In genomic region chr7:29248713-29249382, GRCh38 we compare ENCODE assay signal across 1 cellular context.
TF ChIP-seq lines count a peak whose summit lies in the region.

No MANE protein-coding gene starts in this region.

TF ChIP-seq in HepG2, 621 proteins besides CTCF, POLR2A, EP300 and RAD21 (continued from another document and continues in another):
- TF ChIP-seq HDAC2 (CRISPR knock-in tag; IDR thresholded peaks at IDR 0.05) (peak; percentile 92), SOX6 (IDR thresholded peaks at IDR 0.05) (no peak), SOX6 (CRISPR knock-in tag; IDR thresholded peaks at IDR 0.05) (peak; percentile 90), MAFG (CRISPR knock-in tag; IDR thresholded peaks at IDR 0.05) (no peak), ZIK1 (CRISPR knock-in tag; IDR thresholded peaks at IDR 0.05; ENCODE audit: borderline replicate concordance, low read depth) (no peak), ZNF782 (CRISPR knock-in tag; IDR thresholded peaks at IDR 0.05; ENCODE audit: borderline replicate concordance) (peak; percentile 53; the same call in 1 of the 2 replicates), FOXP1 (IDR thresholded peaks at IDR 0.05) (no peak), FOXP1 (CRISPR knock-in tag; IDR thresholded peaks at IDR 0.05) (peak; percentile 66), POGZ (CRISPR knock-in tag; IDR thresholded peaks at IDR 0.05) (peak; percentile 96), PRMT3 (CRISPR knock-in tag; IDR thresholded peaks at IDR 0.05; ENCODE audit: borderline replicate concordance, low read depth) (no peak), KIAA2018 (CRISPR knock-in tag; IDR thresholded peaks at IDR 0.05; ENCODE audit: borderline replicate concordance) (no peak), GATAD2A (CRISPR knock-in tag; IDR thresholded peaks at IDR 0.05) (peak; percentile 94), TBP (CRISPR knock-in tag; IDR thresholded peaks at IDR 0.05) (no peak), MTF1 (CRISPR knock-in tag; IDR thresholded peaks at IDR 0.05) (no peak), ZNF644 (CRISPR knock-in tag; IDR thresholded peaks at IDR 0.05; ENCODE audit: low read depth) (peak; percentile 93), ZNF547 (CRISPR knock-in tag; IDR thresholded peaks at IDR 0.05) (no peak; the same call in 1 of the 2 replicates), GATAD1 (CRISPR knock-in tag; IDR thresholded peaks at IDR 0.05) (no peak; the same call in 1 of the 2 replicates), ZBTB38 (CRISPR knock-in tag; IDR thresholded peaks at IDR 0.05) (peak; percentile 69), SOX5 (CRISPR knock-in tag; IDR thresholded peaks at IDR 0.05; ENCODE audit: borderline replicate concordance) (peak; percentile 77), ZNF30 (CRISPR knock-in tag; IDR thresholded peaks at IDR 0.05) (no peak), ZNF282 (IDR thresholded peaks at IDR 0.05; ENCODE audit: partially characterized antibody) (no peak), KLF12 (CRISPR knock-in tag; IDR thresholded peaks at IDR 0.05; ENCODE audit: borderline replicate concordance) (0 out of 2 replicates have a peak, but pooled peaks have one; percentile 54), ZZZ3 (CRISPR knock-in tag; IDR thresholded peaks at IDR 0.05; ENCODE audit: borderline replicate concordance) (no peak), TRIM24 (CRISPR knock-in tag; IDR thresholded peaks at IDR 0.05) (peak; percentile 84), MZF1 (CRISPR knock-in tag; IDR thresholded peaks at IDR 0.05; ENCODE audit: borderline replicate concordance) (no peak), ELF4 (CRISPR knock-in tag; IDR thresholded peaks at IDR 0.05; ENCODE audit: borderline replicate concordance) (no peak), ZNF260 (CRISPR knock-in tag; IDR thresholded peaks at IDR 0.05; ENCODE audit: borderline replicate concordance, low read depth) (no peak), ZFP36 (IDR thresholded peaks at IDR 0.05; ENCODE audit: borderline replicate concordance, low read depth, low read length, partially characterized antibody) (no peak), ZNF709 (CRISPR knock-in tag; IDR thresholded peaks at IDR 0.05) (no peak), KLF6 (CRISPR knock-in tag; IDR thresholded peaks at IDR 0.05) (no peak), TBX2 (CRISPR knock-in tag; IDR thresholded peaks at IDR 0.05; ENCODE audit: borderline replicate concordance) (peak; percentile 86; the same call in 1 of the 2 replicates), PRDM10 (CRISPR knock-in tag; IDR thresholded peaks at IDR 0.05; ENCODE audit: low read depth) (peak; percentile 77; the same call in 1 of the 2 replicates), RNF2 (conservative IDR thresholded peaks at IDR 0.05; ENCODE audit: low read depth) (no peak)
- TF ChIP-seq, protein P1, sequence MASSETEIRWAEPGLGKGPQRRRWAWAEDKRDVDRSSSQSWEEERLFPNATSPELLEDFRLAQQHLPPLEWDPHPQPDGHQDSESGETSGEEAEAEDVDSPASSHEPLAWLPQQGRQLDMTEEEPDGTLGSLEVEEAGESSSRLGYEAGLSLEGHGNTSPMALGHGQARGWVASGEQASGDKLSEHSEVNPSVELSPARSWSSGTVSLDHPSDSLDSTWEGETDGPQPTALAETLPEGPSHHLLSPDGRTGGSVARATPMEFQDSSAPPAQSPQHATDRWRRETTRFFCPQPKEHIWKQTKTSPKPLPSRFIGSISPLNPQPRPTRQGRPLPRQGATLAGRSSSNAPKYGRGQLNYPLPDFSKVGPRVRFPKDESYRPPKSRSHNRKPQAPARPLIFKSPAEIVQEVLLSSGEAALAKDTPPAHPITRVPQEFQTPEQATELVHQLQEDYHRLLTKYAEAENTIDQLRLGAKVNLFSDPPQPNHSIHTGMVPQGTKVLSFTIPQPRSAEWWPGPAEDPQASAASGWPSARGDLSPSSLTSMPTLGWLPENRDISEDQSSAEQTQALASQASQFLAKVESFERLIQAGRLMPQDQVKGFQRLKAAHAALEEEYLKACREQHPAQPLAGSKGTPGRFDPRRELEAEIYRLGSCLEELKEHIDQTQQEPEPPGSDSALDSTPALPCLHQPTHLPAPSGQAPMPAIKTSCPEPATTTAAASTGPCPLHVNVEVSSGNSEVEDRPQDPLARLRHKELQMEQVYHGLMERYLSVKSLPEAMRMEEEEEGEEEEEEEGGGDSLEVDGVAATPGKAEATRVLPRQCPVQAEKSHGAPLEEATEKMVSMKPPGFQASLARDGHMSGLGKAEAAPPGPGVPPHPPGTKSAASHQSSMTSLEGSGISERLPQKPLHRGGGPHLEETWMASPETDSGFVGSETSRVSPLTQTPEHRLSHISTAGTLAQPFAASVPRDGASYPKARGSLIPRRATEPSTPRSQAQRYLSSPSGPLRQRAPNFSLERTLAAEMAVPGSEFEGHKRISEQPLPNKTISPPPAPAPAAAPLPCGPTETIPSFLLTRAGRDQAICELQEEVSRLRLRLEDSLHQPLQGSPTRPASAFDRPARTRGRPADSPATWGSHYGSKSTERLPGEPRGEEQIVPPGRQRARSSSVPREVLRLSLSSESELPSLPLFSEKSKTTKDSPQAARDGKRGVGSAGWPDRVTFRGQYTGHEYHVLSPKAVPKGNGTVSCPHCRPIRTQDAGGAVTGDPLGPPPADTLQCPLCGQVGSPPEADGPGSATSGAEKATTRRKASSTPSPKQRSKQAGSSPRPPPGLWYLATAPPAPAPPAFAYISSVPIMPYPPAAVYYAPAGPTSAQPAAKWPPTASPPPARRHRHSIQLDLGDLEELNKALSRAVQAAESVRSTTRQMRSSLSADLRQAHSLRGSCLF (CRISPR knock-in tag; IDR thresholded peaks at IDR 0.05; ENCODE audit: borderline replicate concordance) = 0 out of 2 replicates have a peak, but pooled peaks have one; percentile 23
- TF ChIP-seq, protein P2, sequence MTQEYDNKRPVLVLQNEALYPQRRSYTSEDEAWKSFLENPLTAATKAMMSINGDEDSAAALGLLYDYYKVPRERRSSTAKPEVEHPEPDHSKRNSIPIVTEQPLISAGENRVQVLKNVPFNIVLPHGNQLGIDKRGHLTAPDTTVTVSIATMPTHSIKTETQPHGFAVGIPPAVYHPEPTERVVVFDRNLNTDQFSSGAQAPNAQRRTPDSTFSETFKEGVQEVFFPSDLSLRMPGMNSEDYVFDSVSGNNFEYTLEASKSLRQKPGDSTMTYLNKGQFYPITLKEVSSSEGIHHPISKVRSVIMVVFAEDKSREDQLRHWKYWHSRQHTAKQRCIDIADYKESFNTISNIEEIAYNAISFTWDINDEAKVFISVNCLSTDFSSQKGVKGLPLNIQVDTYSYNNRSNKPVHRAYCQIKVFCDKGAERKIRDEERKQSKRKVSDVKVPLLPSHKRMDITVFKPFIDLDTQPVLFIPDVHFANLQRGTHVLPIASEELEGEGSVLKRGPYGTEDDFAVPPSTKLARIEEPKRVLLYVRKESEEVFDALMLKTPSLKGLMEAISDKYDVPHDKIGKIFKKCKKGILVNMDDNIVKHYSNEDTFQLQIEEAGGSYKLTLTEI (CRISPR knock-in tag; conservative IDR thresholded peaks at IDR 0.05) = no peak
- TF ChIP-seq, protein P3, sequence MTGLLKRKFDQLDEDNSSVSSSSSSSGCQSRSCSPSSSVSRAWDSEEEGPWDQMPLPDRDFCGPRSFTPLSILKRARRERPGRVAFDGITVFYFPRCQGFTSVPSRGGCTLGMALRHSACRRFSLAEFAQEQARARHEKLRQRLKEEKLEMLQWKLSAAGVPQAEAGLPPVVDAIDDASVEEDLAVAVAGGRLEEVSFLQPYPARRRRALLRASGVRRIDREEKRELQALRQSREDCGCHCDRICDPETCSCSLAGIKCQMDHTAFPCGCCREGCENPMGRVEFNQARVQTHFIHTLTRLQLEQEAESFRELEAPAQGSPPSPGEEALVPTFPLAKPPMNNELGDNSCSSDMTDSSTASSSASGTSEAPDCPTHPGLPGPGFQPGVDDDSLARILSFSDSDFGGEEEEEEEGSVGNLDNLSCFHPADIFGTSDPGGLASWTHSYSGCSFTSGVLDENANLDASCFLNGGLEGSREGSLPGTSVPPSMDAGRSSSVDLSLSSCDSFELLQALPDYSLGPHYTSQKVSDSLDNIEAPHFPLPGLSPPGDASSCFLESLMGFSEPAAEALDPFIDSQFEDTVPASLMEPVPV (CRISPR knock-in tag; IDR thresholded peaks at IDR 0.05) = no peak
- TF ChIP-seq, protein P4, sequence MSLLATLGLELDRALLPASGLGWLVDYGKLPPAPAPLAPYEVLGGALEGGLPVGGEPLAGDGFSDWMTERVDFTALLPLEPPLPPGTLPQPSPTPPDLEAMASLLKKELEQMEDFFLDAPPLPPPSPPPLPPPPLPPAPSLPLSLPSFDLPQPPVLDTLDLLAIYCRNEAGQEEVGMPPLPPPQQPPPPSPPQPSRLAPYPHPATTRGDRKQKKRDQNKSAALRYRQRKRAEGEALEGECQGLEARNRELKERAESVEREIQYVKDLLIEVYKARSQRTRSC (CRISPR knock-in tag; IDR thresholded peaks at IDR 0.05; ENCODE audit: low read depth) = no peak
- TF ChIP-seq, protein P5, sequence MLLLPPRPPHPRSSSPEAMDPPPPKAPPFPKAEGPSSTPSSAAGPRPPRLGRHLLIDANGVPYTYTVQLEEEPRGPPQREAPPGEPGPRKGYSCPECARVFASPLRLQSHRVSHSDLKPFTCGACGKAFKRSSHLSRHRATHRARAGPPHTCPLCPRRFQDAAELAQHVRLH (CRISPR knock-in tag; IDR thresholded peaks at IDR 0.05; ENCODE audit: borderline replicate concordance, low read depth) = peak; percentile 85; the same call in 1 of the 2 replicates
